Comparison of ENCODE assay signal across 32 cellular contexts in genomic region chr13:74173822-74174221, GRCh38.
"Had no signal": no experiment of that assay in that cellular context is flagged by ENCODE, and none has a peak within 500 bp of the region (broad histone marks: within the 10 kb centered on the region; RNA-seq: fewer than 3 reads in every experiment).

No MANE protein-coding gene starts in this region.

- H3K4me3 ChIP-seq: ascending aorta, cardiac muscle cell had no signal

- H3K4me1 Mint-ChIP-seq: activated B cell treated with CpG ODN at 0.5 μM for 24 hours; activated CD4-positive, alpha-beta T cell treated with anti-CD3 and anti-CD28 coated beads, Interleukin-2, amount 10 ng/mL, durations not matched to agents 24 days and 14 days; activated naive CD4-positive, alpha-beta T cell treated with anti-CD3 and anti-CD28 coated beads, Interleukin-2, amount 10 ng/mL, durations not matched to agents 7 days and 5 days; activated naive CD4-positive, alpha-beta T cell treated with anti-CD3 and anti-CD28 coated beads, Interleukin-2, amount 50 U/mL, for 24 hours had no signal

- H3K9me3 ChIP-seq: ascending aorta had no signal

- ATAC-seq: activated CD8-positive, alpha-beta T cell treated with anti-CD3 and anti-CD28 coated beads for 36 hours; activated naive CD8-positive, alpha-beta T cell treated with anti-CD3 and anti-CD28 coated beads, Interleukin-2, amount 50 U/mL, for 24 hours; T-cell had no signal

- H3K4me1 ChIP-seq: ascending aorta had no signal

- DNase-seq: activated B cell treated with CpG ODN at 0.5 μM for 24 hours; activated CD4-positive, alpha-beta memory T cell treated with anti-CD3 and anti-CD28 coated beads for 36 hours; activated CD4-positive, alpha-beta T cell treated with anti-CD3 and anti-CD28 coated beads for 4 hours; activated CD4-positive, alpha-beta T cell treated with anti-CD3 and anti-CD28 coated beads, Interleukin-2, amount 10 ng/mL, durations not matched to agents 24 days and 14 days; activated CD4-positive, alpha-beta T cell treated with anti-CD3 and anti-CD28 coated beads, Interleukin-2, amount 50 U/mL, for 1 hour; activated CD4-positive, alpha-beta T cell treated with anti-CD3 and anti-CD28 coated beads, Interleukin-2, amount 50 U/mL, for 4 hours; activated CD4-positive, CD25-positive, alpha-beta regulatory T cell treated with anti-CD3 and anti-CD28 coated beads, Interleukin-2, amount 50 U/mL, for 72 hours; activated CD8-positive, alpha-beta memory T cell treated with anti-CD3 and anti-CD28 coated beads, Interleukin-2, amount 50 U/mL, for 4 hours; activated CD8-positive, alpha-beta T cell treated with anti-CD3 and anti-CD28 coated beads for 36 hours; activated effector memory CD4-positive, alpha-beta T cell treated with Interleukin-2 at 50 U/mL for 16 hours; activated gamma-delta T cell; activated naive CD4-positive, alpha-beta T cell treated with anti-CD3 and anti-CD28 coated beads, Interleukin-2, amount 10 ng/mL, durations not matched to agents 7 days and 5 days; activated naive CD4-positive, alpha-beta T cell treated with Interleukin-2 at 50 U/mL for 16 hours; activated naive CD8-positive, alpha-beta T cell treated with anti-CD3 and anti-CD28 coated beads, Interleukin-2, amount 10 ng/mL, durations not matched to agents 7 days and 5 days; activated naive CD8-positive, alpha-beta T cell treated with anti-CD3 and anti-CD28 coated beads, Interleukin-2, amount 50 U/mL, for 24 hours; activated T-cell treated with anti-CD3 and anti-CD28 coated beads for 4 hours; activated T-cell treated with anti-CD3 and anti-CD28 coated beads, Interleukin-2, amount 50 U/mL, for 1 hour; activated T-cell treated with anti-CD3 and anti-CD28 coated beads, Interleukin-2, amount 50 U/mL, for 48 hours; amygdala; anterior cingulate cortex; central memory CD4-positive, alpha-beta T cell; T-cell; T-helper 2 cell; T-helper 9 cell had no signal

- H3K36me3 Mint-ChIP-seq: activated CD4-positive, alpha-beta memory T cell treated with anti-CD3 and anti-CD28 coated beads for 36 hours; activated naive CD4-positive, alpha-beta T cell treated with anti-CD3 and anti-CD28 coated beads, Interleukin-2, amount 10 ng/mL, durations not matched to agents 7 days and 5 days; activated naive CD4-positive, alpha-beta T cell treated with anti-CD3 and anti-CD28 coated beads, Interleukin-2, amount 50 U/mL, for 24 hours; activated naive CD8-positive, alpha-beta T cell; activated naive CD8-positive, alpha-beta T cell treated with anti-CD3 and anti-CD28 coated beads, Interleukin-2, amount 10 ng/mL, durations not matched to agents 7 days and 5 days; brain; T-cell had no signal

- H3K27me3 ChIP-seq: ascending aorta, cardiac muscle cell had no signal

- H3K9me3 Mint-ChIP-seq: activated B cell treated with CpG ODN at 0.5 μM for 24 hours; activated CD4-positive, alpha-beta memory T cell treated with anti-CD3 and anti-CD28 coated beads for 36 hours; activated CD4-positive, alpha-beta T cell treated with anti-CD3 and anti-CD28 coated beads, Interleukin-2, amount 10 ng/mL, durations not matched to agents 24 days and 14 days; activated CD8-positive, alpha-beta T cell treated with anti-CD3 and anti-CD28 coated beads for 36 hours; activated naive CD4-positive, alpha-beta T cell treated with anti-CD3 and anti-CD28 coated beads, Interleukin-2, amount 10 ng/mL, durations not matched to agents 7 days and 5 days; activated naive CD4-positive, alpha-beta T cell treated with anti-CD3 and anti-CD28 coated beads, Interleukin-2, amount 50 U/mL, for 24 hours; activated naive CD8-positive, alpha-beta T cell treated with anti-CD3 and anti-CD28 coated beads, Interleukin-2, amount 50 U/mL, for 24 hours; activated T-helper 2 cell treated with anti-CD3 and anti-CD28 coated beads, Interferon-gamma antibody, Interleukin-2, Interleukin-4, amounts not matched to agents 10 μg/mL and 5 μg/mL and 100 μg/mL, durations not matched to agents 14 hours and 24 hours and 36 hours; brain; T-cell; T-helper 2 cell treated with Interferon-gamma antibody and Interleukin-4, amounts not matched to agents 5 μg/mL and 100 μg/mL, for 36 hours had no signal

- H3K27ac ChIP-seq: ascending aorta, cardiac muscle cell, VCaP had no signal

- H3K27me3 Mint-ChIP-seq: activated CD4-positive, alpha-beta memory T cell treated with anti-CD3 and anti-CD28 coated beads for 36 hours; activated CD8-positive, alpha-beta T cell treated with anti-CD3 and anti-CD28 coated beads for 36 hours; activated naive CD4-positive, alpha-beta T cell treated with anti-CD3 and anti-CD28 coated beads, Interleukin-2, amount 10 ng/mL, durations not matched to agents 7 days and 5 days; activated naive CD4-positive, alpha-beta T cell treated with anti-CD3 and anti-CD28 coated beads, Interleukin-2, amount 50 U/mL, for 24 hours; activated naive CD8-positive, alpha-beta T cell; brain; T-cell had no signal

- H3K4me3 Mint-ChIP-seq: activated B cell treated with CpG ODN at 0.5 μM for 24 hours; activated CD4-positive, alpha-beta memory T cell treated with anti-CD3 and anti-CD28 coated beads for 36 hours; activated CD4-positive, alpha-beta T cell treated with anti-CD3 and anti-CD28 coated beads, Interleukin-2, amount 10 ng/mL, durations not matched to agents 24 days and 14 days; activated CD8-positive, alpha-beta T cell treated with anti-CD3 and anti-CD28 coated beads for 36 hours; activated naive CD4-positive, alpha-beta T cell treated with anti-CD3 and anti-CD28 coated beads, Interleukin-2, amount 10 ng/mL, durations not matched to agents 7 days and 5 days; activated naive CD4-positive, alpha-beta T cell treated with anti-CD3 and anti-CD28 coated beads, Interleukin-2, amount 50 U/mL, for 24 hours; activated naive CD8-positive, alpha-beta T cell; activated naive CD8-positive, alpha-beta T cell treated with anti-CD3 and anti-CD28 coated beads, Interleukin-2, amount 10 ng/mL, durations not matched to agents 7 days and 5 days; activated naive CD8-positive, alpha-beta T cell treated with anti-CD3 and anti-CD28 coated beads, Interleukin-2, amount 50 U/mL, for 24 hours; brain; T-cell; T-helper 2 cell treated with Interferon-gamma antibody and Interleukin-4, amounts not matched to agents 5 μg/mL and 100 μg/mL, for 36 hours had no signal

- H3K36me3 ChIP-seq: ascending aorta, cardiac muscle cell had no signal
